1 cellular context compared by ENCODE assay signal in the genomic region with DNA sequence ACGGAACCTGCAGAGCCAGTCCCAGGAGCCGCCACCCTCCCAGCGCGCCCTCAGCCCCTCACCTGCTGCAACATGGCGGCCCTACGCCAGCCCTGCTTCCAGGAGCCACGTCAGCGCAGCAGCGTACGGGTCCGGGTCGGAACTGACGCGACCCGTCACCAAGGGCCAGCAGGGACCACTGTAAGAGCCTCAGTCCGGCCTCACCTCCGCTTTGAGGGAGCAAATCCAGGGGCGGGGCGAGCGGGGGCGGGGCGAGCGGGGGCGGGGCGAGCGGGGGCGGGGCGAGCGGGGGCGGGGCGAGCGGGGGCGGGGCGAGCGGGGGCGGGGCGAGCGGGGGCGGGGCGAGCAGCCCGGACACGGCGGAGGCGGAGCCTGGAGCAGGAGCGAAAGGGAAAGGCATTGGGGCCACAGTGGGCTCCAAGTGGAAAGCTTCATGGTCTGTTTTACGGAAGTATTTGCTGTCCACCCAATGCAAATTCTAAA.
TF ChIP-seq lines count a peak whose summit lies in the region.
"Not testable (repeated sequence)": the region's sequence is repeated elsewhere in the genome, so short reads cannot be mapped to it uniquely, and the experiment has no call there.

A gene (minus strand): TSS at position 109 of the 483 bp plus-strand sequence. CDS start 35 bp downstream, at position 74.

TF ChIP-seq in HepG2, 621 proteins besides CTCF, POLR2A, EP300 and RAD21 (continued from another document and continues in another):
- TF ChIP-seq, protein P1, sequence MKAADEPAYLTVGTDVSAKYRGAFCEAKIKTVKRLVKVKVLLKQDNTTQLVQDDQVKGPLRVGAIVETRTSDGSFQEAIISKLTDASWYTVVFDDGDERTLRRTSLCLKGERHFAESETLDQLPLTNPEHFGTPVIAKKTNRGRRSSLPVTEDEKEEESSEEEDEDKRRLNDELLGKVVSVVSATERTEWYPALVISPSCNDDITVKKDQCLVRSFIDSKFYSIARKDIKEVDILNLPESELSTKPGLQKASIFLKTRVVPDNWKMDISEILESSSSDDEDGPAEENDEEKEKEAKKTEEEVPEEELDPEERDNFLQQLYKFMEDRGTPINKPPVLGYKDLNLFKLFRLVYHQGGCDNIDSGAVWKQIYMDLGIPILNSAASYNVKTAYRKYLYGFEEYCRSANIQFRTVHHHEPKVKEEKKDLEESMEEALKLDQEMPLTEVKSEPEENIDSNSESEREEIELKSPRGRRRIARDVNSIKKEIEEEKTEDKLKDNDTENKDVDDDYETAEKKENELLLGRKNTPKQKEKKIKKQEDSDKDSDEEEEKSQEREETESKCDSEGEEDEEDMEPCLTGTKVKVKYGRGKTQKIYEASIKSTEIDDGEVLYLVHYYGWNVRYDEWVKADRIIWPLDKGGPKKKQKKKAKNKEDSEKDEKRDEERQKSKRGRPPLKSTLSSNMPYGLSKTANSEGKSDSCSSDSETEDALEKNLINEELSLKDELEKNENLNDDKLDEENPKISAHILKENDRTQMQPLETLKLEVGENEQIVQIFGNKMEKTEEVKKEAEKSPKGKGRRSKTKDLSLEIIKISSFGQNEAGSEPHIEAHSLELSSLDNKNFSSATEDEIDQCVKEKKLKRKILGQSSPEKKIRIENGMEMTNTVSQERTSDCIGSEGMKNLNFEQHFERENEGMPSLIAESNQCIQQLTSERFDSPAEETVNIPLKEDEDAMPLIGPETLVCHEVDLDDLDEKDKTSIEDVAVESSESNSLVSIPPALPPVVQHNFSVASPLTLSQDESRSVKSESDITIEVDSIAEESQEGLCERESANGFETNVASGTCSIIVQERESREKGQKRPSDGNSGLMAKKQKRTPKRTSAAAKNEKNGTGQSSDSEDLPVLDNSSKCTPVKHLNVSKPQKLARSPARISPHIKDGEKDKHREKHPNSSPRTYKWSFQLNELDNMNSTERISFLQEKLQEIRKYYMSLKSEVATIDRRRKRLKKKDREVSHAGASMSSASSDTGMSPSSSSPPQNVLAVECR (CRISPR knock-in tag; IDR thresholded peaks at IDR 0.05; ENCODE audit: borderline replicate concordance), result peak; percentile 64; the same call in 1 of the 2 replicates
- TF ChIP-seq TGIF2 (CRISPR knock-in tag; IDR thresholded peaks at IDR 0.05) (0 out of 2 replicates have a peak, but pooled peaks have one; percentile 40), ZNF431 (CRISPR knock-in tag; IDR thresholded peaks at IDR 0.05; ENCODE audit: borderline replicate concordance, low read depth) (0 out of 2 replicates have a peak, but pooled peaks have one; percentile 43), ZFY (CRISPR knock-in tag; IDR thresholded peaks at IDR 0.05) (peak; percentile 77), ZNF556 (CRISPR knock-in tag; IDR thresholded peaks at IDR 0.05; ENCODE audit: borderline replicate concordance) (peak; percentile 49; the same call in 1 of the 2 replicates), SIX4 (CRISPR knock-in tag; IDR thresholded peaks at IDR 0.05) (0 out of 2 replicates have a peak, but pooled peaks have one; percentile 36), RXRB (CRISPR knock-in tag; IDR thresholded peaks at IDR 0.05; ENCODE audit: borderline replicate concordance) (peak; percentile 52; the same call in 1 of the 2 replicates), YY1 (IDR thresholded peaks at IDR 0.05; ENCODE audit: insufficient read depth, insufficient replicate concordance, low read depth, low read length) (peak; percentile 90), ATF7-NPFF (CRISPR knock-in tag; IDR thresholded peaks at IDR 0.05; ENCODE audit: low read depth) (peak; percentile 71; the same call in 1 of the 2 replicates), CHD2 (IDR thresholded peaks at IDR 0.05; ENCODE audit: low read depth, low read length) (0 out of 2 replicates have a peak, but pooled peaks have one; percentile 20), MIER3 (CRISPR knock-in tag; IDR thresholded peaks at IDR 0.05; ENCODE audit: borderline replicate concordance) (peak; percentile 65; the same call in 1 of the 2 replicates), HNRNPLL (IDR thresholded peaks at IDR 0.05; ENCODE audit: low read depth, low read length, poor library complexity, severe bottlenecking) (peak; percentile 74), SAP130 (CRISPR knock-in tag; IDR thresholded peaks at IDR 0.05; ENCODE audit: low read depth) (peak; percentile 85), KLF16 (CRISPR knock-in tag; IDR thresholded peaks at IDR 0.05) (0 out of 4 replicates have a peak, but pooled peaks of 1 of the 2 experiments have one; percentile 55), ZMYM4 (CRISPR knock-in tag; IDR thresholded peaks at IDR 0.05) (peak; percentile 54; the same call in 1 of the 2 replicates), YEATS4 (CRISPR knock-in tag; IDR thresholded peaks at IDR 0.05; ENCODE audit: borderline replicate concordance) (peak; percentile 90), ZSCAN25 (CRISPR knock-in tag; IDR thresholded peaks at IDR 0.05) (0 out of 2 replicates have a peak, but pooled peaks have one; percentile 35), ZNF780A (CRISPR knock-in tag; IDR thresholded peaks at IDR 0.05) (peak; percentile 30; the same call in 1 of the 2 replicates), DMAP1 (CRISPR knock-in tag; IDR thresholded peaks at IDR 0.05) (peak; percentile 97), ZNF430 (CRISPR knock-in tag; IDR thresholded peaks at IDR 0.05) (0 out of 2 replicates have a peak, but pooled peaks have one; percentile 21), GATA4 (IDR thresholded peaks at IDR 0.05; ENCODE audit: borderline replicate concordance, low read depth) (peak; percentile 52; the same call in 1 of the 2 replicates), DR1 (CRISPR knock-in tag; IDR thresholded peaks at IDR 0.05) (peak; percentile 82; the same call in 1 of the 2 replicates), ZBTB38 (CRISPR knock-in tag; IDR thresholded peaks at IDR 0.05) (0 out of 2 replicates have a peak, but pooled peaks have one; percentile 30), THAP11 (CRISPR knock-in tag; IDR thresholded peaks at IDR 0.05) (peak; percentile 81), NR2F6 (CRISPR knock-in tag; IDR thresholded peaks at IDR 0.05) (peak; percentile 54), XBP1 (CRISPR knock-in tag; IDR thresholded peaks at IDR 0.05) (peak; percentile 96; the same call in 1 of the 2 replicates), ZNF124 (CRISPR knock-in tag; IDR thresholded peaks at IDR 0.05) (0 out of 2 replicates have a peak, but pooled peaks have one; percentile 49), PHF8 (CRISPR knock-in tag; IDR thresholded peaks at IDR 0.05) (peak; percentile 87), KDM2A (CRISPR knock-in tag; IDR thresholded peaks at IDR 0.05; ENCODE audit: borderline replicate concordance, low read depth) (peak; percentile 79; the same call in 1 of the 2 replicates), GABPB1 (CRISPR knock-in tag; IDR thresholded peaks at IDR 0.05) (peak; percentile 86)
- TF ChIP-seq, protein P2, sequence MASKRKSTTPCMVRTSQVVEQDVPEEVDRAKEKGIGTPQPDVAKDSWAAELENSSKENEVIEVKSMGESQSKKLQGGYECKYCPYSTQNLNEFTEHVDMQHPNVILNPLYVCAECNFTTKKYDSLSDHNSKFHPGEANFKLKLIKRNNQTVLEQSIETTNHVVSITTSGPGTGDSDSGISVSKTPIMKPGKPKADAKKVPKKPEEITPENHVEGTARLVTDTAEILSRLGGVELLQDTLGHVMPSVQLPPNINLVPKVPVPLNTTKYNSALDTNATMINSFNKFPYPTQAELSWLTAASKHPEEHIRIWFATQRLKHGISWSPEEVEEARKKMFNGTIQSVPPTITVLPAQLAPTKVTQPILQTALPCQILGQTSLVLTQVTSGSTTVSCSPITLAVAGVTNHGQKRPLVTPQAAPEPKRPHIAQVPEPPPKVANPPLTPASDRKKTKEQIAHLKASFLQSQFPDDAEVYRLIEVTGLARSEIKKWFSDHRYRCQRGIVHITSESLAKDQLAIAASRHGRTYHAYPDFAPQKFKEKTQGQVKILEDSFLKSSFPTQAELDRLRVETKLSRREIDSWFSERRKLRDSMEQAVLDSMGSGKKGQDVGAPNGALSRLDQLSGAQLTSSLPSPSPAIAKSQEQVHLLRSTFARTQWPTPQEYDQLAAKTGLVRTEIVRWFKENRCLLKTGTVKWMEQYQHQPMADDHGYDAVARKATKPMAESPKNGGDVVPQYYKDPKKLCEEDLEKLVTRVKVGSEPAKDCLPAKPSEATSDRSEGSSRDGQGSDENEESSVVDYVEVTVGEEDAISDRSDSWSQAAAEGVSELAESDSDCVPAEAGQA (IDR thresholded peaks at IDR 0.05; ENCODE audit: low read depth), result peak; percentile 90
- TF ChIP-seq, protein P2 (CRISPR knock-in tag; IDR thresholded peaks at IDR 0.05; ENCODE audit: borderline replicate concordance), result not testable (repeated sequence)
- TF ChIP-seq, protein P3, sequence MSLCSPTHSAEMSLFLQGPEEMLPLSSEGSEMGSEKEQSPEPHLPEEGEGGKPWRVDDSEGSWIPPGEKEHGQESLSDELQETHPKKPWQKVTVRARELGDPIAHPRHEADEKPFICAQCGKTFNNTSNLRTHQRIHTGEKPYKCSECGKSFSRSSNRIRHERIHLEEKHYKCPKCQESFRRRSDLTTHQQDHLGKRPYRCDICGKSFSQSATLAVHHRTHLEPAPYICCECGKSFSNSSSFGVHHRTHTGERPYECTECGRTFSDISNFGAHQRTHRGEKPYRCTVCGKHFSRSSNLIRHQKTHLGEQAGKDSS (CRISPR knock-in tag; IDR thresholded peaks at IDR 0.05; ENCODE audit: borderline replicate concordance, low read depth), result peak; percentile 69; the same call in 1 of the 2 replicates
- TF ChIP-seq, protein P4, sequence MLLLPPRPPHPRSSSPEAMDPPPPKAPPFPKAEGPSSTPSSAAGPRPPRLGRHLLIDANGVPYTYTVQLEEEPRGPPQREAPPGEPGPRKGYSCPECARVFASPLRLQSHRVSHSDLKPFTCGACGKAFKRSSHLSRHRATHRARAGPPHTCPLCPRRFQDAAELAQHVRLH (CRISPR knock-in tag; IDR thresholded peaks at IDR 0.05; ENCODE audit: borderline replicate concordance, low read depth), result peak; percentile 61; the same call in 1 of the 2 replicates
- TF ChIP-seq, protein P5, sequence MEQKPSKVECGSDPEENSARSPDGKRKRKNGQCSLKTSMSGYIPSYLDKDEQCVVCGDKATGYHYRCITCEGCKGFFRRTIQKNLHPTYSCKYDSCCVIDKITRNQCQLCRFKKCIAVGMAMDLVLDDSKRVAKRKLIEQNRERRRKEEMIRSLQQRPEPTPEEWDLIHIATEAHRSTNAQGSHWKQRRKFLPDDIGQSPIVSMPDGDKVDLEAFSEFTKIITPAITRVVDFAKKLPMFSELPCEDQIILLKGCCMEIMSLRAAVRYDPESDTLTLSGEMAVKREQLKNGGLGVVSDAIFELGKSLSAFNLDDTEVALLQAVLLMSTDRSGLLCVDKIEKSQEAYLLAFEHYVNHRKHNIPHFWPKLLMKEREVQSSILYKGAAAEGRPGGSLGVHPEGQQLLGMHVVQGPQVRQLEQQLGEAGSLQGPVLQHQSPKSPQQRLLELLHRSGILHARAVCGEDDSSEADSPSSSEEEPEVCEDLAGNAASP (CRISPR knock-in tag; IDR thresholded peaks at IDR 0.05; ENCODE audit: borderline replicate concordance), result 0 out of 2 replicates have a peak, but pooled peaks have one; percentile 21
- TF ChIP-seq, protein P6, sequence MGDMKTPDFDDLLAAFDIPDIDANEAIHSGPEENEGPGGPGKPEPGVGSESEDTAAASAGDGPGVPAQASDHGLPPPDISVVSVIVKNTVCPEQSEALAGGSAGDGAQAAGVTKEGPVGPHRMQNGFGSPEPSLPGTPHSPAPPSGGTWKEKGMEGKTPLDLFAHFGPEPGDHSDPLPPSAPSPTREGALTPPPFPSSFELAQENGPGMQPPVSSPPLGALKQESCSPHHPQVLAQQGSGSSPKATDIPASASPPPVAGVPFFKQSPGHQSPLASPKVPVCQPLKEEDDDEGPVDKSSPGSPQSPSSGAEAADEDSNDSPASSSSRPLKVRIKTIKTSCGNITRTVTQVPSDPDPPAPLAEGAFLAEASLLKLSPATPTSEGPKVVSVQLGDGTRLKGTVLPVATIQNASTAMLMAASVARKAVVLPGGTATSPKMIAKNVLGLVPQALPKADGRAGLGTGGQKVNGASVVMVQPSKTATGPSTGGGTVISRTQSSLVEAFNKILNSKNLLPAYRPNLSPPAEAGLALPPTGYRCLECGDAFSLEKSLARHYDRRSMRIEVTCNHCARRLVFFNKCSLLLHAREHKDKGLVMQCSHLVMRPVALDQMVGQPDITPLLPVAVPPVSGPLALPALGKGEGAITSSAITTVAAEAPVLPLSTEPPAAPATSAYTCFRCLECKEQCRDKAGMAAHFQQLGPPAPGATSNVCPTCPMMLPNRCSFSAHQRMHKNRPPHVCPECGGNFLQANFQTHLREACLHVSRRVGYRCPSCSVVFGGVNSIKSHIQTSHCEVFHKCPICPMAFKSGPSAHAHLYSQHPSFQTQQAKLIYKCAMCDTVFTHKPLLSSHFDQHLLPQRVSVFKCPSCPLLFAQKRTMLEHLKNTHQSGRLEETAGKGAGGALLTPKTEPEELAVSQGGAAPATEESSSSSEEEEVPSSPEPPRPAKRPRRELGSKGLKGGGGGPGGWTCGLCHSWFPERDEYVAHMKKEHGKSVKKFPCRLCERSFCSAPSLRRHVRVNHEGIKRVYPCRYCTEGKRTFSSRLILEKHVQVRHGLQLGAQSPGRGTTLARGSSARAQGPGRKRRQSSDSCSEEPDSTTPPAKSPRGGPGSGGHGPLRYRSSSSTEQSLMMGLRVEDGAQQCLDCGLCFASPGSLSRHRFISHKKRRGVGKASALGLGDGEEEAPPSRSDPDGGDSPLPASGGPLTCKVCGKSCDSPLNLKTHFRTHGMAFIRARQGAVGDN (CRISPR knock-in tag; IDR thresholded peaks at IDR 0.05), result peak; percentile 71
- TF ChIP-seq, protein P7, sequence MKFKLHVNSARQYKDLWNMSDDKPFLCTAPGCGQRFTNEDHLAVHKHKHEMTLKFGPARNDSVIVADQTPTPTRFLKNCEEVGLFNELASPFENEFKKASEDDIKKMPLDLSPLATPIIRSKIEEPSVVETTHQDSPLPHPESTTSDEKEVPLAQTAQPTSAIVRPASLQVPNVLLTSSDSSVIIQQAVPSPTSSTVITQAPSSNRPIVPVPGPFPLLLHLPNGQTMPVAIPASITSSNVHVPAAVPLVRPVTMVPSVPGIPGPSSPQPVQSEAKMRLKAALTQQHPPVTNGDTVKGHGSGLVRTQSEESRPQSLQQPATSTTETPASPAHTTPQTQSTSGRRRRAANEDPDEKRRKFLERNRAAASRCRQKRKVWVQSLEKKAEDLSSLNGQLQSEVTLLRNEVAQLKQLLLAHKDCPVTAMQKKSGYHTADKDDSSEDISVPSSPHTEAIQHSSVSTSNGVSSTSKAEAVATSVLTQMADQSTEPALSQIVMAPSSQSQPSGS (CRISPR knock-in tag; IDR thresholded peaks at IDR 0.05), result 0 out of 2 replicates have a peak, but pooled peaks have one; percentile 49
- TF ChIP-seq NR2F6 (IDR thresholded peaks at IDR 0.05), result not testable (repeated sequence)
